ENCODE assay signal across 8 cellular contexts in the genomic region with DNA sequence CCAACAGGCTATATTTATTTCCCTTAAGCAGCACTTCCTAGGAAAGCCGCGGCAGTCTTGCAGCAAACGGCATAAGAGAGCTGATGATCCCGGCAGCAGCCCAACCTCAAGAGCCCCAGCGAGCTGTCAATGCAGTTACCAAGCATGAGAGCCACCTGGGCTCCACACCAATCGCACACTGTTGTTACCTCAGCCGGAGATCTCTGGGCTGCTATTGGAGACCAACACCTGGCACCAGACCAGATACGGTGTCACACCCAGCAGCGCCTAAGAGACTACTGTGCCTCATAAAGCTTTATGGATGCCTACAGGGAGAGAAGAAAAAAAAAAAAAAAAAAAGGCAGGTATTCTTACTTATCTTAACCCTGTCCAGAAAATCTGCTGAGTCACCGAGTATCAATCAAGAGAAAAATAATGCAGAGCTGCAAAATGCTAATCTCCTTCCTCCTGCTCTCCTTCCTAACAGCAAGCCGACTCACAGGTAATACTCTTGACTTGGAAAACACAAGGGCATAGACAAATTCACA. TPM values are rescaled to one million over a fixed set of nuclear protein-coding genes. Genes with fewer than 3 reads are reported as not detected.
A peak's percentile ranks its signal among the peaks of the same experiment; 100 is the strongest.
DNase-seq lines count a peak whose midpoint lies in the region; ATAC-seq, FAIRE-seq and TF ChIP-seq lines count a peak whose summit lies in the region.

No MANE protein-coding gene starts in this region.

- dilution Hi-C loops in keratinocyte (cut with MboI; ENCODE audit: extremely low pct_ligation_motif_present, low sequenced_read_pairs): no loop called here

- DNase-seq in ACHN: peak; percentile 73
- DNase-seq in NCI-H345 (lab: John Stamatoyannopoulos, UW): peak; percentile 98
- DNase-seq in GM12878 (ENCODE audit: low read depth, low spot score): peak; percentile 27
- peak; percentile 85 for DNase-seq in keratinocyte (ENCODE audit: low read depth, low spot score)
- no peak for DNase-seq in AG20443 (ENCODE audit: low spot score)

- no peak for TF ChIP-seq EP300 in GM12878 (IDR thresholded peaks at IDR 0.05; ENCODE audit: borderline replicate concordance in 1 of 2, control insufficient read depth in 1 of 2, low read depth in 2 of 2, low read length in 2 of 2)

- no peak for TF ChIP-seq CTCF in GM12878 (IDR thresholded peaks at IDR 0.05 in 2 of 3, conservative IDR thresholded peaks at IDR 0.05 in 1 of 3; ENCODE audit: control insufficient read depth in 2 of 3, extremely low read depth in 1 of 3, insufficient read depth in 1 of 3, low read depth in 3 of 3, low read length in 3 of 3)
- TF ChIP-seq CTCF in keratinocyte (optimal IDR thresholded peaks at IDR 0.05 in 1 of 3, IDR thresholded peaks at IDR 0.05 in 1 of 3, conservative IDR thresholded peaks at IDR 0.05 in 1 of 3; ENCODE audit: extremely low read depth in 1 of 3, insufficient read depth in 2 of 3, low read length in 3 of 3): no peak

- no TSS peak for BruUV-seq in GM12878 (replicated peaks; lab: Mats Ljungman, UMichigan)

- no peaks in the 10 kb centered on the region for H3K9me3 ChIP-seq in GM12878 (replicated peaks; ENCODE audit: control insufficient read depth, insufficient read depth, low read length)
- H3K9me3 ChIP-seq in keratinocyte (ENCODE audit: control insufficient read depth, low read depth, low read length): no peaks in the 10 kb centered on the region
- no peaks in the 10 kb centered on the region for H3K9me3 ChIP-seq in subcutaneous abdominal adipose tissue (ENCODE audit: control insufficient read depth in 5 of 5, low read length in 5 of 5)

- TF ChIP-seq RAD21 in GM12878 (IDR thresholded peaks at IDR 0.05; ENCODE audit: insufficient read depth, low read depth, low read length): no peak

- no peaks in the 10 kb centered on the region for H3K36me3 ChIP-seq in GM12878 (ENCODE audit: control insufficient read depth in 2 of 2, insufficient read depth in 2 of 2, low read length in 1 of 2)
- peaks cover 0 to 6% of the 10 kb centered on the region in 2 experiments for H3K36me3 ChIP-seq in keratinocyte (ENCODE audit: control insufficient read depth in 2 of 2, extremely low read depth in 1 of 2, insufficient read depth in 2 of 2, low read length in 2 of 2)
- peaks cover 0 to 8% (median 4%) of the 10 kb centered on the region in 5 donors for H3K36me3 ChIP-seq in subcutaneous abdominal adipose tissue (ENCODE audit: control insufficient read depth in 5 of 5, insufficient read depth in 5 of 5, low read length in 5 of 5)

- TF ChIP-seq POLR2A in GM12878 (IDR thresholded peaks at IDR 0.05; ENCODE audit: low read depth, low read length): no peak

- WGBS in GM12878 (ENCODE audit: insufficient coverage, insufficient replicate concordance, low lambda C conversion rate, missing lambda C conversion rate): 71% methylated on average over 11 of the region's 11 CpGs

- H3K27ac ChIP-seq in GM12878 (ENCODE audit: control insufficient read depth, insufficient read depth) (peak overlapping the region; percentile 73), keratinocyte (ENCODE audit: control insufficient read depth, insufficient read depth, low read length) (peak overlapping the region; percentile 69), subcutaneous abdominal adipose tissue (ENCODE audit: low read depth, low read length) (no peak overlapping the region)

- H3K4me3 ChIP-seq in GM12878: peak overlapping the region; percentile 33; the same call in 1 of the 2 replicates
- H3K4me3 ChIP-seq in keratinocyte (ENCODE audit: control insufficient read depth in 2 of 3, extremely low read depth in 1 of 3, insufficient read depth in 2 of 3, low read depth in 1 of 3, low read length in 3 of 3): no peak overlapping the region
- peak overlapping the region; percentile 30 to 64 (median 57) for H3K4me3 ChIP-seq in subcutaneous abdominal adipose tissue (ENCODE audit: low read depth in 1 of 5, low read length in 5 of 5)

- FAIRE-seq in GM12878 (lab: Jason Lieb, UNC): peak; percentile 66
- FAIRE-seq in keratinocyte (lab: Jason Lieb, UNC): peak; percentile 79

- in situ Hi-C loops in ACHN (cut with HindIII; ENCODE audit: low pct_ligation_motif_present, low pct_unique_long_range_greater_than_20kb, low sequenced_read_pairs) (no loop called here), GM12878 (cut with MboI) (no loop called here)

- SMC1A ChIA-PET in GM12878 (lab: Charles Lee; ENCODE audit: uncharacterized antibody, unreplicated experiment): interaction anchor here (0.6 to 3.0 kb wide), 6 partner anchors 8 to 122 kb away, joined by 3 to 11 read pairs (median 6); partner anchors contain the start of gene ABCC5

- H3K4me1 ChIP-seq in GM12878 (ENCODE audit: control insufficient read depth, insufficient read depth, low read length) (peaks cover 12% of the 10 kb centered on the region), keratinocyte (ENCODE audit: control insufficient read depth, extremely low read depth, insufficient read depth, low read length) (peaks cover 16% of the 10 kb centered on the region), subcutaneous abdominal adipose tissue (ENCODE audit: control insufficient read depth in 5 of 5, insufficient read depth in 5 of 5, low read length in 5 of 5) (peaks cover 4 to 32% (median 25%) of the 10 kb centered on the region in 5 donors)

- ATAC-seq in GM18858 (IDR thresholded peaks at IDR 0.05; ENCODE audit: unreplicated experiment): peak; percentile 71
- peak; percentile 87 for ATAC-seq in HG03103 (IDR thresholded peaks at IDR 0.05; ENCODE audit: low read depth, unreplicated experiment)
- ATAC-seq in GM12878: peak; percentile 95

- H3K79me2 ChIP-seq in GM12878 (ENCODE audit: control insufficient read depth, insufficient read depth, low read length) (no peaks in the 10 kb centered on the region), keratinocyte (ENCODE audit: control insufficient read depth, insufficient read depth, low read length) (peaks cover 6% of the 10 kb centered on the region)

- intact Hi-C loops in GM12878 (cut with micrococcal nuclease; ENCODE audit: unreplicated experiment): no loop called here

- no peaks in the 10 kb centered on the region for H3K9me1 ChIP-seq in keratinocyte (ENCODE audit: control insufficient read depth, extremely low read depth, insufficient read depth, low read length)

- H3K9ac ChIP-seq in GM12878 (ENCODE audit: control insufficient read depth, insufficient read depth, low read length) (peak overlapping the region; percentile 11), keratinocyte (ENCODE audit: control insufficient read depth, extremely low read depth, insufficient read depth, low read length) (peak overlapping the region; percentile 52), subcutaneous abdominal adipose tissue (ENCODE audit: low read length in 5 of 5) (peak overlapping the region in 1 of 5 donors; percentile 45)

- H2AFZ ChIP-seq in GM12878 (ENCODE audit: control insufficient read depth, low read depth, low read length) (peak overlapping the region; percentile 75), keratinocyte (ENCODE audit: control insufficient read depth, low read length) (peak overlapping the region; percentile 35)

- CTCF ChIA-PET in GM12878 (lab: Yijun Ruan, JAX): interaction anchor here (1.1 to 3.5 kb wide), 7 partner anchors 10 to 464 kb away, joined by 3 to 33 read pairs (median 3); partner anchors contain the start of genes ABCC5 and EEF1AKMT4

- no peaks in the 10 kb centered on the region for H4K20me1 ChIP-seq in GM12878 (ENCODE audit: control insufficient read depth, insufficient read depth)
- no peaks in the 10 kb centered on the region for H4K20me1 ChIP-seq in keratinocyte (ENCODE audit: control insufficient read depth, extremely low read depth, insufficient read depth, low read length)

- no peaks in the 10 kb centered on the region for H3K27me3 ChIP-seq in GM12878 (replicated peaks in 1 of 2; ENCODE audit: control insufficient read depth in 2 of 2, insufficient read depth in 2 of 2, low read length in 1 of 2)
- no peaks in the 10 kb centered on the region for H3K27me3 ChIP-seq in keratinocyte (ENCODE audit: control insufficient read depth, extremely low read depth, insufficient read depth, low read length)
- H3K27me3 ChIP-seq in subcutaneous abdominal adipose tissue (ENCODE audit: control insufficient read depth in 5 of 5, insufficient read depth in 4 of 5, low read length in 5 of 5): no peaks in the 10 kb centered on the region

- peak overlapping the region; percentile 76 for H3K4me2 ChIP-seq in GM12878 (ENCODE audit: control insufficient read depth, insufficient read depth)
- peak overlapping the region; percentile 73 for H3K4me2 ChIP-seq in keratinocyte (ENCODE audit: control insufficient read depth, extremely low read depth, insufficient read depth, low read depth, low read length)

- RAD21 ChIA-PET in GM12878 (lab: Charles Lee; ENCODE audit: unreplicated experiment): interaction anchor here (0.7 to 2.4 kb wide), 7 partner anchors 9 to 108 kb away, joined by 3 to 10 read pairs (median 5); partner anchors contain the start of gene ABCC5

- POLR2A ChIA-PET in GM12878 (lab: Charles Lee): interaction anchor here (0.6 to 1.1 kb wide), 3 partner anchors 8 to 50 kb away, joined by 3 to 4 read pairs (median 4); no protein-coding TSS in a partner anchor

RNA-seq across cellular contexts. Expression of gene ABCC5, which starts 11.6 kb away (rescaled TPM):
- 43.2 and 43.4 TPM in 2 replicates for total RNA-seq in GM12878 (2013; cell fraction: nucleolus; rRNA removed)
- total RNA-seq in GM12878 (2014; rRNA removed): 6.0 and 7.1 TPM in 2 replicates
- total RNA-seq in GM12878 (2014; rRNA removed; fragmentation: Illumina TruSeq; extraction: Trizol): 5.9 and 6.3 TPM in 2 replicates
- total RNA-seq in GM12878 (2021): 9.9 and 14.4 TPM in 2 replicates
- 3.0 TPM for polyA plus RNA-seq in GM12878 (2011; ENCODE audit: low read depth)
- 14.7 and 17.8 TPM in 2 replicates for polyA plus RNA-seq in GM12878 (2011; rRNA removed)
- 10.4 and 11.9 TPM in 2 replicates for polyA plus RNA-seq in GM12878 (2011; cell fraction: cytosol; rRNA removed)
- polyA plus RNA-seq in GM12878 (2011; cell fraction: nucleus; rRNA removed): 83.3 and 93.9 TPM in 2 replicates
- 3.9 and 4.1 TPM in 2 replicates for polyA plus RNA-seq in GM12878 (2012)
- 7.8 and 9.6 TPM in 2 replicates for polyA plus RNA-seq in GM12878 (2014; fragmentation: Illumina TruSeq; extraction: Trizol)
- 1 to 10 TPM; 6.1 to 7.2 TPM for polyA plus RNA-seq in GM12878 (2014; fragmentation: Nextera tagmentation; extraction: Ambion mirVana)
- 9.7 and 10.4 TPM in 2 replicates for polyA plus RNA-seq in GM12878 (2014; rRNA removed)
- 10 to 100 TPM; 11.0 to 11.4 TPM for polyA plus RNA-seq in GM12878 (2016; fragmentation: Nextera tagmentation; extraction: Ambion mirVana)
- 8.9 and 11.0 TPM in 2 replicates for polyA minus RNA-seq in GM12878 (2011; rRNA and poly(A)+ RNA removed)
- polyA minus RNA-seq in GM12878 (2011; cell fraction: cytosol; rRNA and poly(A)+ RNA removed): 3.2 and 4.6 TPM in 2 replicates
- 16.2 and 22.5 TPM in 2 replicates for polyA minus RNA-seq in GM12878 (2011; cell fraction: nucleus; rRNA and poly(A)+ RNA removed)
- polyA plus RNA-seq in keratinocyte: 22.3 to 30.3 TPM (median 28.7 TPM) in 3 replicates
- polyA plus RNA-seq in keratinocyte (2011; ENCODE audit: low read depth): 7.7 TPM
- 8.6 and 11.1 TPM in 2 replicates for polyA plus RNA-seq in keratinocyte (2011; cell fraction: cytosol; rRNA removed)
- 118 and 132 TPM in 2 replicates for polyA plus RNA-seq in keratinocyte (2011; cell fraction: nucleus; rRNA removed)
- 7.9 and 14.9 TPM in 2 replicates for polyA plus RNA-seq in keratinocyte (2012; ENCODE audit: low replicate concordance)
- 16.0 to 32.3 TPM (median 22.5 TPM) in 3 replicates for polyA minus RNA-seq in keratinocyte
- polyA minus RNA-seq in keratinocyte (2011; cell fraction: cytosol; rRNA and poly(A)+ RNA removed): 10.4 TPM
- polyA minus RNA-seq in keratinocyte (2011; cell fraction: nucleus; rRNA and poly(A)+ RNA removed): 38.1 and 63.4 TPM in 2 replicates

RNA-seq across cellular contexts. Expression of gene HTR3D, which starts 25.5 kb away (rescaled TPM):
- total RNA-seq in GM12878 (2013; cell fraction: nucleolus; rRNA removed): not detected in 2 replicates
- not detected in 2 replicates for total RNA-seq in GM12878 (2014; rRNA removed)
- total RNA-seq in GM12878 (2014; rRNA removed; fragmentation: Illumina TruSeq; extraction: Trizol): not detected in 2 replicates
- total RNA-seq in GM12878 (2021): not detected in 2 replicates
- polyA plus RNA-seq in GM12878 (2011; ENCODE audit: low read depth): not detected
- not detected in 2 replicates for polyA plus RNA-seq in GM12878 (2011; rRNA removed)
- not detected in 2 replicates for polyA plus RNA-seq in GM12878 (2011; cell fraction: cytosol; rRNA removed)
- polyA plus RNA-seq in GM12878 (2011; cell fraction: nucleus; rRNA removed): not detected in 2 replicates
- polyA plus RNA-seq in GM12878 (2012): not detected in 2 replicates
- not detected in 2 replicates for polyA plus RNA-seq in GM12878 (2014; fragmentation: Illumina TruSeq; extraction: Trizol)
- polyA plus RNA-seq in GM12878 (2014; fragmentation: Nextera tagmentation; extraction: Ambion mirVana): not detected
- not detected in 2 replicates for polyA plus RNA-seq in GM12878 (2014; rRNA removed)
- polyA plus RNA-seq in GM12878 (2016; fragmentation: Nextera tagmentation; extraction: Ambion mirVana): not detected
- polyA minus RNA-seq in GM12878 (2011; rRNA and poly(A)+ RNA removed): not detected in 2 replicates
- polyA minus RNA-seq in GM12878 (2011; cell fraction: cytosol; rRNA and poly(A)+ RNA removed): not detected in 2 replicates
- not detected in 2 replicates for polyA minus RNA-seq in GM12878 (2011; cell fraction: nucleus; rRNA and poly(A)+ RNA removed)
- not detected in 3 replicates for polyA plus RNA-seq in keratinocyte
- polyA plus RNA-seq in keratinocyte (2011; ENCODE audit: low read depth): not detected
- polyA plus RNA-seq in keratinocyte (2011; cell fraction: cytosol; rRNA removed): not detected in 2 replicates
- not detected in 2 replicates for polyA plus RNA-seq in keratinocyte (2011; cell fraction: nucleus; rRNA removed)
- polyA plus RNA-seq in keratinocyte (2012; ENCODE audit: low replicate concordance): not detected in 2 replicates
- polyA minus RNA-seq in keratinocyte: not detected in 3 replicates
- polyA minus RNA-seq in keratinocyte (2011; cell fraction: cytosol; rRNA and poly(A)+ RNA removed): not detected
- polyA minus RNA-seq in keratinocyte (2011; cell fraction: nucleus; rRNA and poly(A)+ RNA removed): not detected in 2 replicates

RNA-seq across cellular contexts. Expression of gene HTR3C, which starts 46.8 kb away (rescaled TPM):
- total RNA-seq in GM12878 (2013; cell fraction: nucleolus; rRNA removed): not detected in 2 replicates
- not detected in 2 replicates for total RNA-seq in GM12878 (2014; rRNA removed)
- total RNA-seq in GM12878 (2014; rRNA removed; fragmentation: Illumina TruSeq; extraction: Trizol): not detected in 2 replicates
- total RNA-seq in GM12878 (2021): not detected in 2 replicates
- polyA plus RNA-seq in GM12878 (2011; ENCODE audit: low read depth): not detected
- polyA plus RNA-seq in GM12878 (2011; rRNA removed): not detected in 2 replicates
- not detected in 2 replicates for polyA plus RNA-seq in GM12878 (2011; cell fraction: cytosol; rRNA removed)
- polyA plus RNA-seq in GM12878 (2011; cell fraction: nucleus; rRNA removed): not detected in 2 replicates
- polyA plus RNA-seq in GM12878 (2012): not detected in 2 replicates
- polyA plus RNA-seq in GM12878 (2014; fragmentation: Illumina TruSeq; extraction: Trizol): not detected in 2 replicates
- polyA plus RNA-seq in GM12878 (2014; fragmentation: Nextera tagmentation; extraction: Ambion mirVana): not detected
- polyA plus RNA-seq in GM12878 (2014; rRNA removed): not detected in 2 replicates
- polyA plus RNA-seq in GM12878 (2016; fragmentation: Nextera tagmentation; extraction: Ambion mirVana): not detected
- not detected in 2 replicates for polyA minus RNA-seq in GM12878 (2011; rRNA and poly(A)+ RNA removed)
- polyA minus RNA-seq in GM12878 (2011; cell fraction: cytosol; rRNA and poly(A)+ RNA removed): not detected in 2 replicates
- not detected in 2 replicates for polyA minus RNA-seq in GM12878 (2011; cell fraction: nucleus; rRNA and poly(A)+ RNA removed)
- polyA plus RNA-seq in keratinocyte: not detected in 3 replicates
- not detected for polyA plus RNA-seq in keratinocyte (2011; ENCODE audit: low read depth)
- polyA plus RNA-seq in keratinocyte (2011; cell fraction: cytosol; rRNA removed): not detected in 2 replicates
- polyA plus RNA-seq in keratinocyte (2011; cell fraction: nucleus; rRNA removed): not detected in 2 replicates
- polyA plus RNA-seq in keratinocyte (2012; ENCODE audit: low replicate concordance): not detected in 2 replicates
- polyA minus RNA-seq in keratinocyte: not detected in 3 replicates
- polyA minus RNA-seq in keratinocyte (2011; cell fraction: cytosol; rRNA and poly(A)+ RNA removed): not detected
- polyA minus RNA-seq in keratinocyte (2011; cell fraction: nucleus; rRNA and poly(A)+ RNA removed): not detected in 2 replicates

Comparison
In these comparisons a context has a peak if more than half of its experiments do, and no peak if none do; other contexts are left out.
1. H3K4me3 ChIP-seq: peak in GM12878 (single experiment) and subcutaneous abdominal adipose tissue (5 of 5); none in keratinocyte (0 of 3).
2. Peak in every context shown above with its lines, with median percentiles within 50 percentile points of each other: ATAC-seq.